7 cellular contexts compared by ENCODE assay signal in the genomic region with DNA sequence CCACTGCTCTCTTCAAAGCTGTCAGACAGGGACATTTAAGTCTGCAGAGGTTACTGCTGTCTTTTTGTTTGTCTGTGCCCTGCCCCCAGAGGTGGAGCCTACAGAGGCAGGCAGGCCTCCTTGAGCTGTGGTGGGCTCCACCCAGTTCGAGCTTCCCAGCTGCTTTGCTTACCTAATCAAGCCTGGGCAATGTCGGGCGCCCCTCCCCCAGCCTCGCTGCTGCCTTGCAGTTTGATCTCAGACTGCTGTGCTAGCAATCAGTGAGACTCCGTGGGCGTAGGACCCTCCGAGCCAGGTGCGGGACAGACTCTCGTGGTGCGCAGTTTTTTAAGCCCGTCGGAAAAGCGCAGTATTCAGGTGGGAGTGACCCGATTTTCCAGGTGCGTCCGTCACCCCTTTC.
A peak's percentile ranks its signal among the peaks of the same experiment; 100 is the strongest.
DNase-seq lines count a peak whose midpoint lies in the region; TF ChIP-seq lines count a peak whose summit lies in the region.
"Not testable (repeated sequence)": the region's sequence is repeated elsewhere in the genome, so short reads cannot be mapped to it uniquely, and the experiment has no call there.

No MANE protein-coding gene starts in this region.

- H3K36me3 ChIP-seq in H7 (replicated peaks; ENCODE audit: control insufficient read depth, insufficient read depth, low read length); NT2/D1 (ENCODE audit: insufficient read depth, insufficient read length, low read length); cardiac muscle cell; iPS-15b (ENCODE audit: control insufficient read depth, insufficient read depth, low read length); thyroid gland: not testable (repeated sequence)

- not testable (repeated sequence) for TF ChIP-seq POLR2A in thyroid gland (IDR thresholded peaks at IDR 0.05)

- no CpG with 5 or more reads among the region's 16 CpGs for WGBS in thyroid gland, 2 donors

- not testable (repeated sequence) for H3K27ac Mint-ChIP-seq in MCF 10A (ENCODE audit: low read depth, unreplicated experiment); nephron progenitor cell

- peak overlapping the region; percentile 46 for H3K4me3 ChIP-seq in H7 (ENCODE audit: insufficient read depth, low read depth, low read length)
- peak overlapping the region; percentile 11 for H3K4me3 ChIP-seq in NT2/D1 (ENCODE audit: insufficient read length, low read depth)
- H3K4me3 ChIP-seq in cardiac muscle cell, result peak overlapping the region; percentile 24
- peak overlapping the region; percentile 62 for H3K4me3 ChIP-seq in iPS-15b (ENCODE audit: low read depth, low read length)
- H3K4me3 ChIP-seq in thyroid gland (replicated peaks in 1 of 3), result not testable (repeated sequence)

- peaks cover 16% of the 10 kb centered on the region for H3K9me3 Mint-ChIP-seq in MCF 10A (ENCODE audit: unreplicated experiment)
- H3K9me3 Mint-ChIP-seq in nephron progenitor cell, result peaks cover 38% of the 10 kb centered on the region

- not testable (repeated sequence) for H3K9me3 ChIP-seq in NT2/D1 (ENCODE audit: insufficient read depth, low read length); cardiac muscle cell (ENCODE audit: low read depth); iPS-15b (ENCODE audit: control insufficient read depth, insufficient read depth, low read length); thyroid gland

- H3K4me1 Mint-ChIP-seq in MCF 10A (ENCODE audit: insufficient read depth, unreplicated experiment); nephron progenitor cell: not testable (repeated sequence)

- H3K27me3 ChIP-seq in H7 (ENCODE audit: control insufficient read depth, insufficient read depth, low read length); NT2/D1 (ENCODE audit: insufficient read depth, insufficient read length); cardiac muscle cell; thyroid gland: not testable (repeated sequence)
- peaks cover 11% of the 10 kb centered on the region for H3K27me3 ChIP-seq in iPS-15b (ENCODE audit: control insufficient read depth, insufficient read depth, low read length)

- not testable (repeated sequence) for H3K4me1 ChIP-seq in NT2/D1 (ENCODE audit: insufficient read depth, insufficient read length); cardiac muscle cell (ENCODE audit: low read depth); iPS-15b (ENCODE audit: control insufficient read depth, insufficient read depth, low read length); thyroid gland

- not testable (repeated sequence) for H3K36me3 Mint-ChIP-seq in MCF 10A (ENCODE audit: insufficient read depth, unreplicated experiment)
- H3K36me3 Mint-ChIP-seq in nephron progenitor cell (ENCODE audit: low read depth), result peaks cover 19% of the 10 kb centered on the region

- H3K27me3 Mint-ChIP-seq in MCF 10A (ENCODE audit: insufficient read depth, unreplicated experiment), result peaks cover 46% of the 10 kb centered on the region
- peaks cover 21% of the 10 kb centered on the region for H3K27me3 Mint-ChIP-seq in nephron progenitor cell (ENCODE audit: low read depth, poor library complexity)

- CTCF ChIA-PET in MCF 10A (lab: Yijun Ruan, JAX), result not testable (repeated sequence)

- not testable (repeated sequence) for DNase-seq in H7; NT2/D1 (ENCODE audit: low read depth, low spot score); MCF 10A (ENCODE audit: unreplicated experiment); cardiac muscle cell (ENCODE audit: low read depth in 1 of 2, low spot score in 1 of 2)
- DNase-seq in nephron progenitor cell (peak; percentile 57), thyroid gland (peak; percentile 5 to 40)

- intact Hi-C loops in MCF 10A (cut with micrococcal nuclease); thyroid gland (cut with DNase I): not testable (repeated sequence)

- peak overlapping the region; percentile 26 for H3K4me3 Mint-ChIP-seq in MCF 10A (ENCODE audit: unreplicated experiment)
- H3K4me3 Mint-ChIP-seq in nephron progenitor cell, result peak overlapping the region; percentile 73

- not testable (repeated sequence) for TF ChIP-seq CTCF in MCF 10A (IDR thresholded peaks at IDR 0.05; ENCODE audit: unreplicated experiment); cardiac muscle cell (IDR thresholded peaks at IDR 0.05; ENCODE audit: low read depth, low read length); nephron progenitor cell (IDR thresholded peaks at IDR 0.05); thyroid gland (IDR thresholded peaks at IDR 0.05)

- BruUV-seq in MCF 10A (replicated peaks; lab: Mats Ljungman, UMichigan), result not testable (repeated sequence)

- not testable (repeated sequence) for H3K9ac ChIP-seq in NT2/D1 (ENCODE audit: insufficient read length, low read depth); iPS-15b (ENCODE audit: low read depth, low read length)

- not testable (repeated sequence) for H3K27ac ChIP-seq in cardiac muscle cell, thyroid gland

- POLR2A ChIA-PET in MCF 10A (lab: Yijun Ruan, JAX), result not testable (repeated sequence)
